Comparison of ENCODE assay signal across 8 cellular contexts in the genomic region with DNA sequence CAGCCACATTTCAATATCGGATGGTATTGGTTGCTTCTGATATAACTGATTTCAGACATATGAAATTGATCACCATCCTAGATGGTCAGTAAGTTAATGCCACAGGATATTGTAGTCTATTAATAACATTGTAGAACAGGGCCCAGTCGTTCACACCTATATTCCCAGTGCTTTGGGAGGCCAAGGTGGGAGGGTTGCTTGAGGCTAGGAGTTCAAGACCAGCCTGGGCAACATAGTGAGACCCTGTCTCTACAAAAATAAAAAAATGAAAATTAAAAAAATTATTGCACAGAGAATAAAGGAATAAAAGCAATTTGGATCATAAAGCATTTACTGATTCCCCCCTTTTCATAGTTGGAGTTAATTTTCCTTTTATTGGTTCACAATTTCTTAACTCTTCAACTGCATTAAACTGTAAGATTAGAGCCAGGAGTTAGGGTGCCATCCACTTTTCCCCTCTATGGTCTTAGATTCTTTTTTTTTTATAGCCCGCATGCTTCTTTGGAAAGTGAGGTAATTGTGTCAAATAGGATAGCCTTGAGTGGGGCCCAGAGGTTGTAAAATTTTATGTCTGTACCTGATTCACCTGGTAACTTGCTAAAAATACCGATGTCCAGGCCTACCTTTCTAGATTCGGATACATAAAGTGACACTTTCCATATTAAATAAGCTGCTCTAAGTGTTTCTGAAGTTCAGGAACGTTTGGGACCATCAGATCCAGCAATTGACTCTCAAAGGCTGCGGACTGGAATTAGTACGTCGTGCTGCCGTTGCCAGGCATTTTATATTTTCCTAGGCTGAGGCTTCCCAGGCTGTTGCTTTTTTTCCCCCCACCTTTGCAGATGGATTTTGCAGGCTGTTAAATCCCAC. TPM values are rescaled to one million over a fixed set of nuclear protein-coding genes. Genes with fewer than 3 reads are reported as not detected.
A peak's percentile ranks its signal among the peaks of the same experiment; 100 is the strongest.
DNase-seq lines count a peak whose midpoint lies in the region; ATAC-seq and TF ChIP-seq lines count a peak whose summit lies in the region.

No MANE protein-coding gene starts in this region.

- no peak for DNase-seq in CD4-positive, CD25-positive, alpha-beta regulatory T cell
- DNase-seq in MG63 (no peak), SIG-M5 treated with dmso at 0.1 percent for 504 hours (lab: John Stamatoyannopoulos, UW; ENCODE audit: unreplicated experiment) (no peak)

- H3K4me1 Mint-ChIP-seq in CD4-positive, CD25-positive, alpha-beta regulatory T cell: peaks cover 24 to 38% (median 33%) of the 10 kb centered on the region in 4 donors

- H3K36me3 ChIP-seq in CD4-positive, CD25-positive, alpha-beta regulatory T cell (ENCODE audit: control insufficient read depth, insufficient read depth, low read length): no peaks in the 10 kb centered on the region
- H3K36me3 ChIP-seq in MG63 (no peaks in the 10 kb centered on the region), duodenal mucosa (ENCODE audit: control insufficient read depth in 1 of 2, insufficient read depth in 2 of 2, low read length in 2 of 2) (no peaks in the 10 kb centered on the region), neural cell (ENCODE audit: insufficient read depth, low read length) (no peaks in the 10 kb centered on the region)

- peak overlapping the region; percentile 66 for H3K4me2 ChIP-seq in neural cell (ENCODE audit: low read length)

- TF ChIP-seq EP300 in neural cell (conservative IDR thresholded peaks at IDR 0.05; ENCODE audit: poor library complexity, severe bottlenecking): no peak

- no peaks in the 10 kb centered on the region for H3K9me3 Mint-ChIP-seq in CD4-positive, CD25-positive, alpha-beta regulatory T cell

- H3K4me3 ChIP-seq in CD4-positive, CD25-positive, alpha-beta regulatory T cell (ENCODE audit: low read depth, low read length): peak overlapping the region; percentile 93
- H3K4me3 ChIP-seq in MG63 (peak overlapping the region; percentile 55), duodenal mucosa (ENCODE audit: low read depth in 1 of 2, low read length in 2 of 2) (peak overlapping the region; percentile 89 to 90), neural cell (ENCODE audit: low read length) (peak overlapping the region; percentile 82)

- no peaks in the 10 kb centered on the region for H3K9me3 ChIP-seq in CD4-positive, CD25-positive, alpha-beta regulatory T cell (ENCODE audit: control insufficient read depth in 2 of 2, low read length in 2 of 2)
- H3K9me3 ChIP-seq in MG63 (no peaks in the 10 kb centered on the region), duodenal mucosa (ENCODE audit: control insufficient read depth in 1 of 2, low read length in 2 of 2) (no peaks in the 10 kb centered on the region), neural cell (ENCODE audit: low read length) (no peaks in the 10 kb centered on the region)

- no peaks in the 10 kb centered on the region for H3K9me2 ChIP-seq in neural cell (ENCODE audit: insufficient read depth, low read length)

- no peaks in the 10 kb centered on the region for H3K27me3 ChIP-seq in CD4-positive, CD25-positive, alpha-beta regulatory T cell (ENCODE audit: control insufficient read depth, insufficient read depth, low read length)
- no peaks in the 10 kb centered on the region for H3K27me3 ChIP-seq in MG63
- H3K27me3 ChIP-seq in duodenal mucosa (ENCODE audit: control insufficient read depth in 1 of 2, insufficient read depth in 2 of 2, low read length in 2 of 2): no peaks in the 10 kb centered on the region
- H3K27me3 ChIP-seq in neural cell (ENCODE audit: insufficient read depth, low read depth, low read length): no peaks in the 10 kb centered on the region

- H3K36me3 Mint-ChIP-seq in CD4-positive, CD25-positive, alpha-beta regulatory T cell: no peaks in the 10 kb centered on the region

- H3K79me2 ChIP-seq in neural cell (replicated peaks; ENCODE audit: insufficient read depth, low read length): peaks cover 3% of the 10 kb centered on the region

- no peaks in the 10 kb centered on the region for H3K27me3 Mint-ChIP-seq in CD4-positive, CD25-positive, alpha-beta regulatory T cell

- H3K27ac Mint-ChIP-seq in CD4-positive, CD25-positive, alpha-beta regulatory T cell: peak overlapping the region; percentile 91 to 98 (median 98)

- peaks cover 3% of the 10 kb centered on the region for H3F3A ChIP-seq in neural cell (ENCODE audit: insufficient read depth, low read length, poor library complexity, severe bottlenecking)

- ATAC-seq in CD4-positive, CD25-positive, alpha-beta regulatory T cell (ENCODE audit: low read depth in 2 of 2): no peak
- no peak for ATAC-seq in HG03439 (IDR thresholded peaks at IDR 0.05; ENCODE audit: unreplicated experiment)
- no peak for ATAC-seq in GM18511 (IDR thresholded peaks at IDR 0.05; ENCODE audit: unreplicated experiment)
- ATAC-seq in HG03378 (IDR thresholded peaks at IDR 0.05; ENCODE audit: unreplicated experiment): no peak

- TF ChIP-seq RAD21 in neural cell (conservative IDR thresholded peaks at IDR 0.05): no peak

- peak overlapping the region; percentile 41 for H2AFZ ChIP-seq in neural cell (ENCODE audit: low read depth, low read length)

- no peaks in the 10 kb centered on the region for H4K20me1 ChIP-seq in neural cell (ENCODE audit: insufficient read depth)

- H3K27ac ChIP-seq in CD4-positive, CD25-positive, alpha-beta regulatory T cell (ENCODE audit: insufficient read depth, low read length, poor library complexity, severe bottlenecking): peak overlapping the region; percentile 90
- H3K27ac ChIP-seq in duodenal mucosa (ENCODE audit: low read depth, low read length): peak overlapping the region; percentile 95
- H3K27ac ChIP-seq in neural cell (ENCODE audit: low read length): peak overlapping the region; percentile 69

- peak overlapping the region; percentile 90 to 99 (median 94) for H3K4me3 Mint-ChIP-seq in CD4-positive, CD25-positive, alpha-beta regulatory T cell

- TF ChIP-seq CTCF in neural cell (IDR thresholded peaks at IDR 0.05; ENCODE audit: poor library complexity, severe bottlenecking): no peak

- H3K9ac ChIP-seq in duodenal mucosa (ENCODE audit: low read depth in 1 of 2, low read length in 2 of 2): peak overlapping the region; percentile 86 to 97
- peak overlapping the region; percentile 74 for H3K9ac ChIP-seq in neural cell (ENCODE audit: low read length)

- H3K4me1 ChIP-seq in CD4-positive, CD25-positive, alpha-beta regulatory T cell (ENCODE audit: control insufficient read depth, insufficient read depth, low read length, poor library complexity, severe bottlenecking): peaks cover 30% of the 10 kb centered on the region
- peaks cover 18 to 19% of the 10 kb centered on the region in 2 donors for H3K4me1 ChIP-seq in duodenal mucosa (ENCODE audit: control insufficient read depth in 1 of 2, insufficient read depth in 2 of 2, low read length in 2 of 2)

TF ChIP-seq in neural cell, 6 proteins besides CTCF, POLR2A, EP300 and RAD21:
- TF ChIP-seq, protein P1, sequence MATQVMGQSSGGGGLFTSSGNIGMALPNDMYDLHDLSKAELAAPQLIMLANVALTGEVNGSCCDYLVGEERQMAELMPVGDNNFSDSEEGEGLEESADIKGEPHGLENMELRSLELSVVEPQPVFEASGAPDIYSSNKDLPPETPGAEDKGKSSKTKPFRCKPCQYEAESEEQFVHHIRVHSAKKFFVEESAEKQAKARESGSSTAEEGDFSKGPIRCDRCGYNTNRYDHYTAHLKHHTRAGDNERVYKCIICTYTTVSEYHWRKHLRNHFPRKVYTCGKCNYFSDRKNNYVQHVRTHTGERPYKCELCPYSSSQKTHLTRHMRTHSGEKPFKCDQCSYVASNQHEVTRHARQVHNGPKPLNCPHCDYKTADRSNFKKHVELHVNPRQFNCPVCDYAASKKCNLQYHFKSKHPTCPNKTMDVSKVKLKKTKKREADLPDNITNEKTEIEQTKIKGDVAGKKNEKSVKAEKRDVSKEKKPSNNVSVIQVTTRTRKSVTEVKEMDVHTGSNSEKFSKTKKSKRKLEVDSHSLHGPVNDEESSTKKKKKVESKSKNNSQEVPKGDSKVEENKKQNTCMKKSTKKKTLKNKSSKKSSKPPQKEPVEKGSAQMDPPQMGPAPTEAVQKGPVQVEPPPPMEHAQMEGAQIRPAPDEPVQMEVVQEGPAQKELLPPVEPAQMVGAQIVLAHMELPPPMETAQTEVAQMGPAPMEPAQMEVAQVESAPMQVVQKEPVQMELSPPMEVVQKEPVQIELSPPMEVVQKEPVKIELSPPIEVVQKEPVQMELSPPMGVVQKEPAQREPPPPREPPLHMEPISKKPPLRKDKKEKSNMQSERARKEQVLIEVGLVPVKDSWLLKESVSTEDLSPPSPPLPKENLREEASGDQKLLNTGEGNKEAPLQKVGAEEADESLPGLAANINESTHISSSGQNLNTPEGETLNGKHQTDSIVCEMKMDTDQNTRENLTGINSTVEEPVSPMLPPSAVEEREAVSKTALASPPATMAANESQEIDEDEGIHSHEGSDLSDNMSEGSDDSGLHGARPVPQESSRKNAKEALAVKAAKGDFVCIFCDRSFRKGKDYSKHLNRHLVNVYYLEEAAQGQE (IDR thresholded peaks at IDR 0.05; ENCODE audit: borderline replicate concordance): no peak
- TF ChIP-seq SMC3 (conservative IDR thresholded peaks at IDR 0.05; ENCODE audit: poor library complexity) (no peak), MXI1 (conservative IDR thresholded peaks at IDR 0.05; ENCODE audit: poor library complexity, severe bottlenecking) (no peak), TAF1 (IDR thresholded peaks at IDR 0.05; ENCODE audit: low read depth) (no peak), EZH2 (IDR thresholded peaks at IDR 0.05; ENCODE audit: borderline replicate concordance, insufficient read depth, low read length, poor library complexity, severe bottlenecking) (no peak), POLR2AphosphoS5 (IDR thresholded peaks at IDR 0.05) (no peak)

RNA-seq across cellular contexts. Expression of a gene that starts 24.7 kb away (rescaled TPM):
- 33.3 TPM for total RNA-seq in CD4-positive, CD25-positive, alpha-beta regulatory T cell
- polyA plus RNA-seq in CD4-positive, CD25-positive, alpha-beta regulatory T cell: 10 to 100 TPM; 61.1 to 83.0 (median 70.1) TPM
- 18.1 and 26.5 TPM in 2 replicates for total RNA-seq in MG63 (2014; rRNA removed; shearing (Covaris generic); ENCODE audit: low replicate concordance)
- polyA plus RNA-seq in neural cell: 15.3 and 19.5 TPM in 2 replicates
- polyA minus RNA-seq in neural cell: 35.8 and 37.6 TPM in 2 replicates

RNA-seq across cellular contexts. Expression of a gene that starts 25.1 kb away (rescaled TPM):
- total RNA-seq in CD4-positive, CD25-positive, alpha-beta regulatory T cell: 24.3 TPM
- 10 to 100 TPM; 23.7 to 39.3 (median 29.0) TPM for polyA plus RNA-seq in CD4-positive, CD25-positive, alpha-beta regulatory T cell
- total RNA-seq in MG63 (2014; rRNA removed; shearing (Covaris generic); ENCODE audit: low replicate concordance): 3.6 and 5.5 TPM in 2 replicates
- polyA plus RNA-seq in neural cell: 26.7 and 28.1 TPM in 2 replicates
- polyA minus RNA-seq in neural cell: 61.6 and 65.5 TPM in 2 replicates
